Comparison of ENCODE assay signal across 1 cellular context in the genomic region with DNA sequence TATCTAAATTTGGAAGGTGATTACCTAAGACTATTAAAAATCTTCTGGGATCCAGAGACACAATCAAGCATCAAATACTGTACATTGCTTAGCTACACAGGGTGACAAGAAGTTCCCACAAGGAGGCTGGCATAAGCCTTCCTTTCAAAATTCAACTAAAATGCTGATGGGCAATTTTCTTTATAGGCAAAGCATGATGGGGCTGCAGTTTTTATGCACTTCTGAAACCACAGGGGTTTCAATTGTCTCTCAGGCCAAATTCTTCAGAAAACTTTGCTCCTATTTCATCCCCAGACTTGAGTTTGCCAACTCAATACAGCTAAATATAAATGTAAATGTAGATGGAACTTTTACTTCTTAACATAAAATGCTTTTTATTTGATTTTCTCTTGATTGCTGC.
TF ChIP-seq lines count a peak whose summit lies in the region.

No MANE protein-coding gene starts in this region.

TF ChIP-seq in H1, 55 proteins besides CTCF, POLR2A, EP300 and RAD21 (continued from another document):
- TF ChIP-seq RBBP5 (IDR thresholded peaks at IDR 0.05; ENCODE audit: borderline replicate concordance, low read depth, low read length) (no peak), CTBP2 (IDR thresholded peaks at IDR 0.05; ENCODE audit: borderline replicate concordance, insufficient read depth, insufficient read length, low read length) (no peak), CHD1 (IDR thresholded peaks at IDR 0.05; ENCODE audit: low read depth, low read length) (no peak), SIRT6 (IDR thresholded peaks at IDR 0.05; ENCODE audit: low read length) (no peak), NANOG (IDR thresholded peaks at IDR 0.05; ENCODE audit: insufficient read depth, low read depth, low read length, poor library complexity, severe bottlenecking) (no peak), SP4 (IDR thresholded peaks at IDR 0.05; ENCODE audit: low read length) (no peak)
- TF ChIP-seq, protein P1, sequence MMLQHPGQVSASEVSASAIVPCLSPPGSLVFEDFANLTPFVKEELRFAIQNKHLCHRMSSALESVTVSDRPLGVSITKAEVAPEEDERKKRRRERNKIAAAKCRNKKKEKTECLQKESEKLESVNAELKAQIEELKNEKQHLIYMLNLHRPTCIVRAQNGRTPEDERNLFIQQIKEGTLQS (IDR thresholded peaks at IDR 0.05; ENCODE audit: insufficient read depth, low read depth, low read length), result no peak
